Comparison of ENCODE assay signal across 18 cellular contexts in genomic region chr19:7865262-7865911, GRCh38. TPM values are rescaled to one million over a fixed set of nuclear protein-coding genes. Genes with fewer than 3 reads are reported as not detected.
A peak's percentile ranks its signal among the peaks of the same experiment; 100 is the strongest.
DNase-seq lines count a peak whose midpoint lies in the region; ATAC-seq and TF ChIP-seq lines count a peak whose summit lies in the region.
"Had no signal": no experiment of that assay in that cellular context is flagged by ENCODE, and none has a peak within 500 bp of the region (broad histone marks: within the 10 kb centered on the region; RNA-seq: fewer than 3 reads in every experiment).

No MANE protein-coding gene starts in this region.

- H3K4me3 Mint-ChIP-seq in activated CD8-positive, alpha-beta memory T cell treated with anti-CD3 and anti-CD28 coated beads, Interleukin-2, amount 10 ng/mL, durations not matched to agents 7 days and 5 days = no peak overlapping the region
- H3K4me3 Mint-ChIP-seq in T-helper 17 cell (peak overlapping the region; percentile 74), neural progenitor cell (peak overlapping the region; percentile 46), WTC11 (no peak overlapping the region)

- no peaks in the 10 kb centered on the region for H3K36me3 Mint-ChIP-seq in activated CD8-positive, alpha-beta memory T cell treated with anti-CD3 and anti-CD28 coated beads, Interleukin-2, amount 10 ng/mL, durations not matched to agents 7 days and 5 days
- H3K36me3 Mint-ChIP-seq in T-helper 17 cell (ENCODE audit: low read depth) (no peaks in the 10 kb centered on the region), neural progenitor cell (peaks cover 3% of the 10 kb centered on the region), WTC11 (no peaks in the 10 kb centered on the region)

- WGBS in thyroid gland, 2 donors = 49 to 50% methylated on average over 10 of the region's 10 CpGs

- H3K4me1 Mint-ChIP-seq in activated CD8-positive, alpha-beta memory T cell treated with anti-CD3 and anti-CD28 coated beads, Interleukin-2, amount 10 ng/mL, durations not matched to agents 7 days and 5 days = peaks cover 21% of the 10 kb centered on the region
- H3K4me1 Mint-ChIP-seq in T-helper 17 cell (peaks cover 20% of the 10 kb centered on the region), neural progenitor cell (peaks cover 16% of the 10 kb centered on the region), WTC11 (peaks cover 18% of the 10 kb centered on the region)

- H3K4me3 ChIP-seq in GM12864 (ENCODE audit: low read depth, low read length) = peak overlapping the region; percentile 36
- no peak overlapping the region for H3K4me3 ChIP-seq in neural progenitor cell
- H3K4me3 ChIP-seq in thyroid gland (replicated peaks in 1 of 3) = no peak overlapping the region
- H3K4me3 ChIP-seq: left lung, smooth muscle cell, upper lobe of right lung had no signal

- H3K27ac Mint-ChIP-seq in activated CD8-positive, alpha-beta memory T cell treated with anti-CD3 and anti-CD28 coated beads, Interleukin-2, amount 10 ng/mL, durations not matched to agents 7 days and 5 days = peak overlapping the region; percentile 54
- peak overlapping the region; percentile 75 for H3K27ac Mint-ChIP-seq in T-helper 17 cell
- H3K27ac Mint-ChIP-seq in neural progenitor cell = peak overlapping the region; percentile 24
- no peak overlapping the region for H3K27ac Mint-ChIP-seq in WTC11

- peaks cover 57% of the 10 kb centered on the region for H3K27me3 Mint-ChIP-seq in activated CD8-positive, alpha-beta memory T cell treated with anti-CD3 and anti-CD28 coated beads, Interleukin-2, amount 10 ng/mL, durations not matched to agents 7 days and 5 days
- H3K27me3 Mint-ChIP-seq in T-helper 17 cell (peaks cover 6% of the 10 kb centered on the region), neural progenitor cell (ENCODE audit: insufficient read depth, low read depth) (peaks cover 33% of the 10 kb centered on the region), WTC11 (ENCODE audit: low read depth) (peaks cover 76% of the 10 kb centered on the region)

- ATAC-seq in activated CD8-positive, alpha-beta memory T cell treated with anti-CD3 and anti-CD28 coated beads, Interleukin-2, amount 10 ng/mL, durations not matched to agents 7 days and 5 days = no peak
- no peak for ATAC-seq in T-helper 17 cell
- no peak for ATAC-seq in HG02885 (IDR thresholded peaks at IDR 0.05; ENCODE audit: poor library complexity, unreplicated experiment)
- no peak for ATAC-seq in WTC11
- ATAC-seq: left lung, upper lobe of right lung had no signal

- H3K36me3 ChIP-seq in neural progenitor cell (no peaks in the 10 kb centered on the region), thyroid gland (no peaks in the 10 kb centered on the region)
- H3K36me3 ChIP-seq: upper lobe of right lung had no signal

- no peak overlapping the region for H2AFZ ChIP-seq in neural progenitor cell (replicated peaks)

- H4K20me1 ChIP-seq in neural progenitor cell (ENCODE audit: low read depth) = peaks cover 60% of the 10 kb centered on the region

- no peaks in the 10 kb centered on the region for H3K79me2 ChIP-seq in neural progenitor cell (ENCODE audit: low read depth)

- no peak for TF ChIP-seq CTCF in GM12864 (IDR thresholded peaks at IDR 0.05; ENCODE audit: low read depth, low read length, missing control alignments)
- no peak for TF ChIP-seq CTCF in neural progenitor cell (IDR thresholded peaks at IDR 0.05)
- TF ChIP-seq CTCF in thyroid gland (IDR thresholded peaks at IDR 0.05) = no peak
- TF ChIP-seq CTCF in WTC11 (IDR thresholded peaks at IDR 0.05) = no peak

- POLR2A ChIA-PET in WTC11 (lab: Charles Lee) = no interaction called here

- TF ChIP-seq POLR2A in thyroid gland (IDR thresholded peaks at IDR 0.05) = no peak

- H3K27ac ChIP-seq in neural progenitor cell = no peak overlapping the region
- no peak overlapping the region for H3K27ac ChIP-seq in thyroid gland
- H3K27ac ChIP-seq: left lung, upper lobe of right lung, WERI-Rb-1 had no signal

- H3K4me1 ChIP-seq in neural progenitor cell (peaks cover 14% of the 10 kb centered on the region), thyroid gland (peaks cover 14 to 25% of the 10 kb centered on the region in 2 donors)

- CTCF ChIA-PET in activated CD8-positive, alpha-beta memory T cell treated with anti-CD3 and anti-CD28 coated beads, Interleukin-2, amount 10 ng/mL, durations not matched to agents 7 days and 5 days (lab: Charles Lee) = interaction anchor here (1.3 kb wide), 1 partner anchor 37 kb away, joined by 3 read pairs; no protein-coding TSS in a partner anchor
- CTCF ChIA-PET in WTC11 (lab: Charles Lee) = interaction anchor here (0.9 to 2.7 kb wide), 4 partner anchors 13 to 297 kb away, joined by 4 to 8 read pairs (median 4); no protein-coding TSS in a partner anchor

- peaks cover 45% of the 10 kb centered on the region for H3F3A ChIP-seq in neural progenitor cell (ENCODE audit: low read depth)

- no peak overlapping the region for H3K9ac ChIP-seq in neural progenitor cell

- H3K27me3 ChIP-seq in neural progenitor cell (peaks cover 71% of the 10 kb centered on the region), thyroid gland (no peaks in the 10 kb centered on the region)

- H3K9me3 Mint-ChIP-seq in activated CD8-positive, alpha-beta memory T cell treated with anti-CD3 and anti-CD28 coated beads, Interleukin-2, amount 10 ng/mL, durations not matched to agents 7 days and 5 days (ENCODE audit: low read depth) = no peaks in the 10 kb centered on the region
- H3K9me3 Mint-ChIP-seq in neural progenitor cell (no peaks in the 10 kb centered on the region), WTC11 (no peaks in the 10 kb centered on the region)

- H3K9me3 ChIP-seq in T-helper 17 cell (ENCODE audit: control insufficient read depth, low read length, poor library complexity, severe bottlenecking) (no peaks in the 10 kb centered on the region), neural progenitor cell (ENCODE audit: low read depth) (no peaks in the 10 kb centered on the region), thyroid gland (no peaks in the 10 kb centered on the region)
- H3K9me3 ChIP-seq: left lung, upper lobe of right lung had no signal

- no peak for DNase-seq in activated CD8-positive, alpha-beta memory T cell treated with anti-CD3 and anti-CD28 coated beads, Interleukin-2, amount 10 ng/mL, durations not matched to agents 7 days and 5 days
- no peak for DNase-seq in activated CD8-positive, alpha-beta memory T cell treated with anti-CD3 and anti-CD28 coated beads for 24 hours
- DNase-seq in GM12864 (ENCODE audit: low read depth) (no peak), T-helper 17 cell (no peak), neural progenitor cell (ENCODE audit: low spot score) (no peak), thyroid gland (no peak), WTC11 (ENCODE audit: low spot score) (no peak)
- DNase-seq: cerebellar nuclear complex; foreskin melanocyte; left lung; NCI-H146; NCI-H510A treated with DMSO at 0.1 percent for 48 hours; stimulated activated naive CD4-positive, alpha-beta T cell; upper lobe of right lung; WERI-Rb-1 had no signal

- intact Hi-C loops in thyroid gland (cut with DNase I) = no loop called here

- no peak overlapping the region for H3K4me2 ChIP-seq in neural progenitor cell
- H3K4me2 ChIP-seq: smooth muscle cell had no signal

TF ChIP-seq in WTC11, 78 proteins besides CTCF, POLR2A, EP300 and RAD21 (continues in another document):
- TF ChIP-seq E2F4 (CRISPR knock-in tag; IDR thresholded peaks at IDR 0.05; ENCODE audit: borderline replicate concordance, low read depth) = no peak

RNA-seq across cellular contexts. Expression of gene PRR36, which starts 8.8 kb away (rescaled TPM):
- total RNA-seq in activated CD8-positive, alpha-beta memory T cell treated with anti-CD3 and anti-CD28 coated beads, Interleukin-2, amount 10 ng/mL, durations not matched to agents 7 days and 5 days = under 1 TPM in 1 of 2 experiments, not detected in 1; 0.06 TPM
- total RNA-seq in T-helper 17 cell = under 1 TPM; 0.37 to 0.63 TPM
- 0.07 and 2.8 TPM in 2 replicates for total RNA-seq in neural progenitor cell (ENCODE audit: low replicate concordance)
- under 1 TPM; 0.13 to 0.45 (median 0.20) TPM for total RNA-seq in thyroid gland
- total RNA-seq in WTC11 (2021) = 21.9 to 34.3 TPM (median 31.0 TPM) in 3 replicates

RNA-seq across cellular contexts. Expression of gene LRRC8E, which starts 22.9 kb away (rescaled TPM):
- total RNA-seq in activated CD8-positive, alpha-beta memory T cell treated with anti-CD3 and anti-CD28 coated beads, Interleukin-2, amount 10 ng/mL, durations not matched to agents 7 days and 5 days = not detected
- total RNA-seq in T-helper 17 cell (not detected), neural progenitor cell (ENCODE audit: low replicate concordance) (0.65 and 1.2 TPM in 2 replicates), thyroid gland (1 to 10 TPM; 1.4 to 3.3 (median 2.3) TPM), WTC11 (2021) (3.0 to 3.6 TPM (median 3.1 TPM) in 3 replicates)
- total RNA-seq: posterior vena cava had no signal

RNA-seq across cellular contexts. Expression of gene EVI5L, which starts 35.4 kb away (rescaled TPM):
- 1 to 10 TPM; 6.0 to 6.1 TPM for total RNA-seq in activated CD8-positive, alpha-beta memory T cell treated with anti-CD3 and anti-CD28 coated beads, Interleukin-2, amount 10 ng/mL, durations not matched to agents 7 days and 5 days
- total RNA-seq in T-helper 17 cell (10 to 100 TPM in 1 of 2 donors, 1 to 10 TPM in 1; 9.3 to 10.1 TPM), neural progenitor cell (ENCODE audit: low replicate concordance) (4.1 and 13.5 TPM in 2 replicates), thyroid gland (10 to 100 TPM in 3 of 4 donors, 1 to 10 TPM in 1; 9.8 to 29.3 (median 21.8) TPM), WTC11 (2021) (10.5 to 13.7 TPM (median 13.6 TPM) in 3 replicates)

RNA-seq across cellular contexts. Expression of gene MAP2K7, which starts 38.3 kb away (rescaled TPM):
- total RNA-seq in activated CD8-positive, alpha-beta memory T cell treated with anti-CD3 and anti-CD28 coated beads, Interleukin-2, amount 10 ng/mL, durations not matched to agents 7 days and 5 days = 10 to 100 TPM; 38.0 to 41.6 TPM
- total RNA-seq in T-helper 17 cell (100 to 1,000 TPM; 104 to 107 TPM), neural progenitor cell (ENCODE audit: low replicate concordance) (14.4 and 20.7 TPM in 2 replicates), thyroid gland (10 to 100 TPM in 3 of 4 donors, 1 to 10 TPM in 1; 9.1 to 18.6 (median 14.9) TPM), WTC11 (2021) (39.4 to 46.9 TPM (median 46.3 TPM) in 3 replicates)

RNA-seq across cellular contexts. Expression of gene TGFBR3L, which starts 49.2 kb away (rescaled TPM):
- 1 to 10 TPM; 7.7 to 9.1 TPM for total RNA-seq in activated CD8-positive, alpha-beta memory T cell treated with anti-CD3 and anti-CD28 coated beads, Interleukin-2, amount 10 ng/mL, durations not matched to agents 7 days and 5 days
- total RNA-seq in T-helper 17 cell (1 to 10 TPM; 1.4 to 1.7 TPM), neural progenitor cell (ENCODE audit: low replicate concordance) (0.99 and 1.8 TPM in 2 replicates), thyroid gland (not detected), WTC11 (2021) (4.1 to 7.4 TPM (median 6.5 TPM) in 3 replicates)

Comparison
In these comparisons a context has a peak if more than half of its experiments do, and no peak if none do; other contexts are left out.
1. H3K4me3 Mint-ChIP-seq: peak in T-helper 17 cell (single experiment) and neural progenitor cell (single experiment); none in activated CD8-positive, alpha-beta memory T cell treated with anti-CD3 and anti-CD28 coated beads, Interleukin-2, amount 10 ng/mL, durations not matched to agents 7 days and 5 days (single experiment) and WTC11 (single experiment).